In genomic region chr7:80876894-80877414, GRCh38 we compare ENCODE assay signal across 10 cellular contexts. TPM values are rescaled to one million over a fixed set of nuclear protein-coding genes. Genes with fewer than 3 reads are reported as not detected.
DNase-seq lines count a peak whose midpoint lies in the region; ATAC-seq, FAIRE-seq and TF ChIP-seq lines count a peak whose summit lies in the region.
"Had no signal": no experiment of that assay in that cellular context is flagged by ENCODE, and none has a peak within 500 bp of the region (broad histone marks: within the 10 kb centered on the region; RNA-seq: fewer than 3 reads in every experiment).

No MANE protein-coding gene starts in this region.

- H3K4me3 ChIP-seq in H1 (ENCODE audit: extremely low read depth in 1 of 4, insufficient read depth in 2 of 4, low read depth in 3 of 4, low read length in 4 of 4) (no peak overlapping the region), psoas muscle (no peak overlapping the region)
- H3K4me3 ChIP-seq: heart right ventricle had no signal

- no peak overlapping the region for H2BK15ac ChIP-seq in H1 (ENCODE audit: low read length)

- no peak overlapping the region for H3K23ac ChIP-seq in H1 (ENCODE audit: insufficient read length)

- no peak overlapping the region for H3K9ac ChIP-seq in H1 (replicated peaks in 1 of 4; ENCODE audit: extremely low read depth in 1 of 4, low read depth in 3 of 4, low read length in 3 of 4)

- no peak for TF ChIP-seq RAD21 in H1 (IDR thresholded peaks at IDR 0.05 in 1 of 2, conservative IDR thresholded peaks at IDR 0.05 in 1 of 2; ENCODE audit: low read depth in 2 of 2, low read length in 2 of 2)

- DNase-seq in G401 (ENCODE audit: low spot score), result peak; percentile 19
- peak; percentile 69 for DNase-seq in NCI-H226
- no peak for DNase-seq in H1 (ENCODE audit: low read depth in 1 of 2, low spot score in 2 of 2)
- DNase-seq in psoas muscle, result no peak
- no peak for DNase-seq in ureter (ENCODE audit: low spot score)
- DNase-seq in NCI-H187 treated with DMSO at 0.1 percent for 48 hours (lab: John Stamatoyannopoulos, UW), result no peak
- DNase-seq: activated CD8-positive, alpha-beta memory T cell treated with anti-CD3 and anti-CD28 coated beads, Interleukin-2, amount 50 U/mL, for 48 hours; heart right ventricle had no signal

- H2AFZ ChIP-seq in H1 (ENCODE audit: low read length), result no peak overlapping the region

- intact Hi-C loops in psoas muscle (cut with DNase I), result no loop called here

- peaks cover 1% of the 10 kb centered on the region; the same call in 1 of the 2 replicates for H3K23me2 ChIP-seq in H1 (ENCODE audit: low read depth, low read length)

- H3K79me2 ChIP-seq in H1 (ENCODE audit: control insufficient read depth in 1 of 2, insufficient read depth in 2 of 2, low read length in 2 of 2), result no peaks in the 10 kb centered on the region

- no peak overlapping the region for H3K56ac ChIP-seq in H1 (replicated peaks; ENCODE audit: insufficient read length, low read depth, low read length)

- TF ChIP-seq POLR2A in H1 (IDR thresholded peaks at IDR 0.05; ENCODE audit: control extremely low read depth in 1 of 2, low read depth in 2 of 2, low read length in 2 of 2), result no peak

- WGBS in H1 (ENCODE audit: extremely low coverage in 1 of 2, insufficient coverage in 1 of 2, insufficient read length in 1 of 2, insufficient replicate concordance in 2 of 2, low coverage in 1 of 2, low lambda C conversion rate in 2 of 2, missing lambda C conversion rate in 1 of 2), 2 experiments, result 93% methylated on average over 5 of the region's 5 CpGs; no CpG with 5 or more reads in 1 of the 2 experiments
- whole genome bisulfite sequencing in psoas muscle, 3 donors, result 24 to 33% (median 28%) methylated on average over 5 of the region's 5 CpGs

- H2BK120ac ChIP-seq in H1 (replicated peaks; ENCODE audit: low read depth, low read length), result no peak overlapping the region

- CTCF ChIA-PET in H1 (lab: Charles Lee; ENCODE audit: partially characterized antibody), result no interaction called here

- TF ChIP-seq EP300 in H1 (IDR thresholded peaks at IDR 0.05; ENCODE audit: borderline replicate concordance in 1 of 2, low read depth in 2 of 2, low read length in 2 of 2), result no peak

- no peak overlapping the region for H2BK5ac ChIP-seq in H1 (ENCODE audit: low read depth, low read length)

- H3K79me1 ChIP-seq in H1 (ENCODE audit: low read depth, low read length), result no peaks in the 10 kb centered on the region

- no peak overlapping the region for H4K91ac ChIP-seq in H1 (replicated peaks; ENCODE audit: insufficient read length, low read length)

- H3K27me3 ChIP-seq in H1 (replicated peaks in 1 of 4; ENCODE audit: control insufficient read depth in 3 of 4, extremely low read depth in 1 of 4, insufficient read depth in 3 of 4, low read length in 3 of 4) (peaks cover 0 to 1% (median 0%) of the 10 kb centered on the region in 4 experiments; a peak in 1 of 7 replicates), psoas muscle (ENCODE audit: insufficient read depth in 3 of 3, low read length in 2 of 3) (no peaks in the 10 kb centered on the region)
- H3K27me3 ChIP-seq: heart right ventricle had no signal

- H3K4me2 ChIP-seq in H1 (ENCODE audit: insufficient read depth in 1 of 2, low read depth in 2 of 2, low read length in 2 of 2), result no peak overlapping the region

- H3K9me3 ChIP-seq in H1 (ENCODE audit: insufficient read depth in 2 of 2, low read depth in 1 of 2, low read length in 1 of 2) (no peaks in the 10 kb centered on the region), psoas muscle (no peaks in the 10 kb centered on the region)
- H3K9me3 ChIP-seq: heart right ventricle had no signal

- H3K14ac ChIP-seq in H1 (ENCODE audit: insufficient read length), result no peak overlapping the region

- H2BK20ac ChIP-seq in H1 (ENCODE audit: low read length), result no peak overlapping the region

- H3K27ac ChIP-seq in H1 (ENCODE audit: low read depth, low read length), result no peak overlapping the region
- no peak overlapping the region for H3K27ac ChIP-seq in psoas muscle
- H3K27ac ChIP-seq: heart right ventricle had no signal

- H3K18ac ChIP-seq in H1 (ENCODE audit: extremely low read depth, low read length), result no peak overlapping the region

- no peak overlapping the region for H4K5ac ChIP-seq in H1 (ENCODE audit: insufficient read length, low read depth, low read length)

- H3K4ac ChIP-seq in H1 (replicated peaks; ENCODE audit: insufficient read length, low read depth, low read length), result peak overlapping the region; percentile 5

- H4K8ac ChIP-seq in H1 (ENCODE audit: extremely low read depth, insufficient read depth, low read length), result no peak overlapping the region

- no peaks in the 10 kb centered on the region for H3K36me3 ChIP-seq in H1 (ENCODE audit: control insufficient read depth in 2 of 4, insufficient read depth in 4 of 4, low read length in 3 of 4)
- no peaks in the 10 kb centered on the region for H3K36me3 ChIP-seq in psoas muscle (ENCODE audit: insufficient read depth in 1 of 2, low read depth in 1 of 2)
- H3K36me3 ChIP-seq: heart right ventricle had no signal

- no peak for TF ChIP-seq CTCF in H1 (IDR thresholded peaks at IDR 0.05; ENCODE audit: control extremely low read depth in 1 of 3, insufficient read depth in 1 of 3, low read depth in 1 of 3, low read length in 3 of 3)
- TF ChIP-seq CTCF in psoas muscle (IDR thresholded peaks at IDR 0.05), result no peak

- no peak for FAIRE-seq in H1 (lab: Jason Lieb, UNC)

- POLR2A ChIA-PET in H1 (lab: Charles Lee; ENCODE audit: partially characterized antibody), result no interaction called here

- H2BK12ac ChIP-seq in H1 (ENCODE audit: low read depth, low read length), result no peak overlapping the region

- H3K4me1 ChIP-seq in H1 (replicated peaks in 1 of 4; ENCODE audit: control insufficient read depth in 3 of 4, insufficient read depth in 4 of 4, low read length in 3 of 4) (no peaks in the 10 kb centered on the region), psoas muscle (peaks cover 4% of the 10 kb centered on the region)

- no peak overlapping the region for H2AK5ac ChIP-seq in H1 (ENCODE audit: low read depth, low read length)

- in situ Hi-C loops in G401 (cut with HindIII; ENCODE audit: low sequenced_read_pairs), result no loop called here

- H4K20me1 ChIP-seq in H1 (replicated peaks in 1 of 2; ENCODE audit: control insufficient read depth in 1 of 2, insufficient read depth in 2 of 2, low read length in 2 of 2), result no peaks in the 10 kb centered on the region

- peak in 3 of 4 donors; percentile 48 to 72 (median 64) for ATAC-seq in psoas muscle
- ATAC-seq in GM21576 (IDR thresholded peaks at IDR 0.05; ENCODE audit: unreplicated experiment), result no peak
- no peak for ATAC-seq in HG03378 (IDR thresholded peaks at IDR 0.05; ENCODE audit: unreplicated experiment)
- ATAC-seq: heart right ventricle had no signal

TF ChIP-seq in H1, 55 proteins besides CTCF, POLR2A, EP300 and RAD21 (continues in another document):
- TF ChIP-seq SP4 (IDR thresholded peaks at IDR 0.05; ENCODE audit: low read length) (no peak), TEAD4 (IDR thresholded peaks at IDR 0.05; ENCODE audit: low read depth, low read length) (no peak), E2F6 (IDR thresholded peaks at IDR 0.05) (no peak), EZH2 (IDR thresholded peaks at IDR 0.05; ENCODE audit: low read depth, low read length, severe bottlenecking) (no peak), ATF2 (IDR thresholded peaks at IDR 0.05; ENCODE audit: low read length) (no peak), RBBP5 (IDR thresholded peaks at IDR 0.05; ENCODE audit: borderline replicate concordance, low read depth, low read length) (no peak), SUZ12 (IDR thresholded peaks at IDR 0.05; ENCODE audit: low read length) (no peak), CHD2 (IDR thresholded peaks at IDR 0.05; ENCODE audit: low read length) (no peak), PHF8 (conservative IDR thresholded peaks at IDR 0.05; ENCODE audit: low read depth, low read length) (no peak)

RNA-seq across cellular contexts. Expression of gene SEMA3C, which starts 41.9 kb away (rescaled TPM):
- 12.2 and 13.8 TPM in 2 replicates for total RNA-seq in G401 (2014; rRNA removed; shearing (Covaris generic))
- 0.98 and 1.4 TPM in 2 replicates for total RNA-seq in H1 (2021; fragmentation: NEBNext Ultra II Directional; extraction: Animal tissue kit (Norgen Biotek cat#: 25700))
- polyA plus RNA-seq in H1 (2011; rRNA removed) (0.15 and 0.24 TPM in 2 replicates), psoas muscle (10 to 100 TPM in 2 of 3 donors, 1 to 10 TPM in 1; 6.6 to 19.5 (median 15.7) TPM)
- polyA plus RNA-seq in H1 (2011; cell fraction: cytosol; rRNA removed), result 0.40 TPM
- polyA plus RNA-seq in H1 (2011; cell fraction: nucleus; rRNA removed), result 0.47 TPM
- 0.33 to 1.1 TPM (median 0.61 TPM) in 4 replicates for polyA plus RNA-seq in H1 (2012, experiment 1 of 2)
- polyA plus RNA-seq in H1 (2012, experiment 2 of 2), result 0.04 TPM
- polyA plus RNA-seq in H1 (2013, experiment 1 of 2), result 2.5 TPM
- 1.8 TPM for polyA plus RNA-seq in H1 (2013, experiment 2 of 2)
- polyA minus RNA-seq in H1 (2011; rRNA and poly(A)+ RNA removed), result 0.95 and 2.3 TPM in 2 replicates
- polyA minus RNA-seq in H1 (2011; cell fraction: cytosol; rRNA and poly(A)+ RNA removed), result 1.1 TPM
- polyA minus RNA-seq in H1 (2011; cell fraction: nucleus; rRNA and poly(A)+ RNA removed), result 6.3 TPM
- total RNA-seq in psoas muscle (10 to 100 TPM; 15.1 to 63.1 (median 24.2) TPM), ureter (111 TPM)

Comparison
In these comparisons a context has a peak if more than half of its experiments do, and no peak if none do; other contexts are left out.
1. DNase-seq: peak in G401 (single experiment) and NCI-H226 (single experiment); none in H1 (0 of 2), psoas muscle (0 of 2), ureter (single experiment) and NCI-H187 treated with DMSO at 0.1 percent for 48 hours (single experiment).
2. ATAC-seq: peak in psoas muscle (3 of 4); none in GM21576 (single experiment) and HG03378 (single experiment).